19 cellular contexts compared by ENCODE assay signal in the genomic region with DNA sequence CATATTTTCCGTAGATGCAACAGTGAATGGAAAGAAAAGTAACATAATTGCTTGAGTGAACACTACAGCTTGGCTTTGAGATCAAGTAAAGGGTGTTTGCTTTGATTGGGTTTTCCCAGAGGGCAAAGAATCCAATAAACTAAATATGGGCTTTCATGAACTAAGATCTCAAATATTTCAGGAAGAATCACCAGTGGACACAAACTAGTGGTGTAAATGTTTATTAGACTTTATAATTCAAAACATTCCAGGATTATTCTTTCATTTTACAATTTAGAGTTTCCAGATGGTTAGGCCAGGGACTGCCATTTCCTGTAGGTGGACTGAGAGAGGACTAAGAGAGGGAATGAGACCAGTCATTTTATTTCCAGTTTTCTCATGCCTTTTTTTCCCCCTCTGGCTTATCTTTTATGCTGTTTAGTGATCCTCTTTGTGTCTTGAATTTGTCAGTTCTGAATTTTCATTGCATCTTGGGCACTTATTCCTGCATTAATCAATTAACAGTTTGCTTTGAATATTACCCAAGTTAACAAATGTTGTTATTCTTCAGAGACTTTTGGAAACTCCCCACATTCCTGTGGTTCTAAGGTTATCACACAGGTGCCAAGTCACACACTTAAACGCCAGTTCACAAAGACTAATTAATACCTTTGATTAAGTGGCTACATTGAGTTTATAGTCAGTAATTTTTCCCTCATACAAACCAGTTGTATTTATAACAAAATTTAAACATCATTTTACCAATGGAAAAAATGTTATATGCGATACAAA. TPM values are rescaled to one million over a fixed set of nuclear protein-coding genes. Genes with fewer than 3 reads are reported as not detected.
DNase-seq lines count a peak whose midpoint lies in the region; ATAC-seq and TF ChIP-seq lines count a peak whose summit lies in the region.
"Had no signal": no experiment of that assay in that cellular context is flagged by ENCODE, and none has a peak within 500 bp of the region (broad histone marks: within the 10 kb centered on the region; RNA-seq: fewer than 3 reads in every experiment).

No MANE protein-coding gene starts in this region.

- ATAC-seq in stimulated activated naive CD8-positive, alpha-beta T cell treated with anti-CD3 and anti-CD28 coated beads, Interleukin-15, Interleukin-2, amounts not matched to agents 100 U/mL and 50 U/mL, for 24 hours = no peak
- ATAC-seq in activated T-helper 17 cell treated with anti-CD3 and anti-CD28 coated beads, Interleukin-2, amount 50 U/mL, for 72 hours (replicated peaks) = no peak
- no peak for ATAC-seq in aorta (ENCODE audit: low FRiP score)
- ATAC-seq: natural killer cell, upper lobe of right lung had no signal

- DNase-seq in stimulated activated naive CD8-positive, alpha-beta T cell treated with anti-CD3 and anti-CD28 coated beads, Interleukin-15, Interleukin-2, amounts not matched to agents 100 U/mL and 50 U/mL, for 24 hours = no peak
- DNase-seq in fibroblast of villous mesenchyme (ENCODE audit: low read depth) = peak; percentile 46
- no peak for DNase-seq in GM13977 (ENCODE audit: low spot score)
- DNase-seq in stimulated activated naive CD4-positive, alpha-beta T cell (lab: John Stamatoyannopoulos, UW) = no peak
- no peak for DNase-seq in effector CD8-positive, alpha-beta T cell (lab: John Stamatoyannopoulos, UW)
- DNase-seq in aorta = no peak
- DNase-seq: ACHN; activated CD4-positive, CD25-positive, alpha-beta regulatory T cell treated with anti-CD3 and anti-CD28 coated beads, Interleukin-2, amount 50 U/mL, for 72 hours; colonic mucosa; erythroblast; mesendoderm; natural killer cell; NCI-H1694; NCI-H446 treated with DMSO at 0.1 percent for 48 hours; SHP77 treated with DMSO at 0.1 percent for 48 hours; spleen; upper lobe of right lung had no signal

- H3K36me3 ChIP-seq in aorta (ENCODE audit: control insufficient read depth in 1 of 2, insufficient read depth in 2 of 2, low read length in 1 of 2) = no peaks in the 10 kb centered on the region
- H3K36me3 ChIP-seq: colonic mucosa had no signal

- H3K27me3 ChIP-seq in aorta (ENCODE audit: control insufficient read depth in 1 of 2, insufficient read depth in 2 of 2, low read length in 1 of 2) = no peaks in the 10 kb centered on the region
- H3K27me3 ChIP-seq: colonic mucosa, spleen, upper lobe of right lung had no signal

- H3K4me1 Mint-ChIP-seq in stimulated activated naive CD8-positive, alpha-beta T cell treated with anti-CD3 and anti-CD28 coated beads, Interleukin-15, Interleukin-2, amounts not matched to agents 100 ng/mL and 50 ng/mL, for 24 hours (ENCODE audit: low read depth) = peaks cover 42% of the 10 kb centered on the region
- peaks cover 24% of the 10 kb centered on the region for H3K4me1 Mint-ChIP-seq in activated T-helper 17 cell treated with anti-CD3 and anti-CD28 coated beads, Interleukin-2, amount 50 U/mL, for 72 hours

- in situ Hi-C loops in GM13977 (cut with MboI; ENCODE audit: low pct_unique_long_range_greater_than_20kb, low sequenced_read_pairs, unreplicated experiment) = loop anchor here (10.0 kb wide), 1 partner anchor 96 kb away; no protein-coding TSS in a partner anchor

- no peak overlapping the region for H3K27ac ChIP-seq in aorta (ENCODE audit: low read depth in 1 of 2, low read length in 2 of 2)
- H3K27ac ChIP-seq: colonic mucosa, upper lobe of right lung had no signal

- WGBS in aorta, 2 donors = 88 to 90% methylated on average over 3 of the region's 3 CpGs

- TF ChIP-seq CTCF in fibroblast of villous mesenchyme (IDR thresholded peaks at IDR 0.05; ENCODE audit: insufficient read depth, low read depth, low read length) (no peak), GM13977 (IDR thresholded peaks at IDR 0.05; ENCODE audit: extremely low read depth, insufficient read depth, missing control alignments) (no peak)

- intact Hi-C loops in aorta (cut with DNase I) = no loop called here

- no peaks in the 10 kb centered on the region for H3K9me3 ChIP-seq in aorta (ENCODE audit: control insufficient read depth, low read length)
- H3K9me3 ChIP-seq: colonic mucosa, spleen, upper lobe of right lung had no signal

- peak overlapping the region; percentile 66 for H3K27ac Mint-ChIP-seq in stimulated activated naive CD8-positive, alpha-beta T cell treated with anti-CD3 and anti-CD28 coated beads, Interleukin-15, Interleukin-2, amounts not matched to agents 100 ng/mL and 50 ng/mL, for 24 hours
- H3K27ac Mint-ChIP-seq in activated T-helper 17 cell treated with anti-CD3 and anti-CD28 coated beads, Interleukin-2, amount 50 U/mL, for 72 hours = peak overlapping the region; percentile 0
- H3K27ac Mint-ChIP-seq: natural killer cell had no signal

- no peaks in the 10 kb centered on the region for H3K4me1 ChIP-seq in aorta (ENCODE audit: control insufficient read depth in 1 of 2, insufficient read depth in 2 of 2, low read length in 2 of 2)
- H3K4me1 ChIP-seq: colonic mucosa, upper lobe of right lung had no signal

- no peaks in the 10 kb centered on the region for H3K9me3 Mint-ChIP-seq in stimulated activated naive CD8-positive, alpha-beta T cell treated with anti-CD3 and anti-CD28 coated beads, Interleukin-15, Interleukin-2, amounts not matched to agents 100 ng/mL and 50 ng/mL, for 24 hours
- no peaks in the 10 kb centered on the region for H3K9me3 Mint-ChIP-seq in activated T-helper 17 cell treated with anti-CD3 and anti-CD28 coated beads, Interleukin-2, amount 50 U/mL, for 72 hours
- H3K9me3 Mint-ChIP-seq: natural killer cell had no signal

- peaks cover 54% of the 10 kb centered on the region for H3K36me3 Mint-ChIP-seq in stimulated activated naive CD8-positive, alpha-beta T cell treated with anti-CD3 and anti-CD28 coated beads, Interleukin-15, Interleukin-2, amounts not matched to agents 100 ng/mL and 50 ng/mL, for 24 hours (ENCODE audit: low read depth)
- H3K36me3 Mint-ChIP-seq in activated T-helper 17 cell treated with anti-CD3 and anti-CD28 coated beads, Interleukin-2, amount 50 U/mL, for 72 hours (ENCODE audit: low read depth) = peaks cover 50% of the 10 kb centered on the region
- H3K36me3 Mint-ChIP-seq: natural killer cell had no signal

- H3K27me3 Mint-ChIP-seq in stimulated activated naive CD8-positive, alpha-beta T cell treated with anti-CD3 and anti-CD28 coated beads, Interleukin-15, Interleukin-2, amounts not matched to agents 100 ng/mL and 50 ng/mL, for 24 hours = no peaks in the 10 kb centered on the region
- no peaks in the 10 kb centered on the region for H3K27me3 Mint-ChIP-seq in activated T-helper 17 cell treated with anti-CD3 and anti-CD28 coated beads, Interleukin-2, amount 50 U/mL, for 72 hours

- H3K4me3 Mint-ChIP-seq in stimulated activated naive CD8-positive, alpha-beta T cell treated with anti-CD3 and anti-CD28 coated beads, Interleukin-15, Interleukin-2, amounts not matched to agents 100 ng/mL and 50 ng/mL, for 24 hours = peak overlapping the region; percentile 2
- H3K4me3 Mint-ChIP-seq in activated T-helper 17 cell treated with anti-CD3 and anti-CD28 coated beads, Interleukin-2, amount 50 U/mL, for 72 hours = peak overlapping the region; percentile 1
- H3K4me3 Mint-ChIP-seq: natural killer cell had no signal

- H3K4me3 ChIP-seq in fibroblast of villous mesenchyme (ENCODE audit: low read depth, low read length) (no peak overlapping the region), aorta (ENCODE audit: low read length in 2 of 2) (no peak overlapping the region)
- H3K4me3 ChIP-seq: colonic mucosa, upper lobe of right lung had no signal

RNA-seq across cellular contexts. Expression of gene CISD1, which starts 12.2 kb away (rescaled TPM):
- 10 to 100 TPM; 39.9 to 74.0 TPM for total RNA-seq in activated T-helper 17 cell treated with anti-CD3 and anti-CD28 coated beads, Interleukin-2, amount 50 U/mL, for 72 hours
- 28.3 and 38.0 TPM in 2 replicates for total RNA-seq in fibroblast of villous mesenchyme
- 10 to 100 TPM; 28.8 to 30.7 TPM for total RNA-seq in aorta
- polyA plus RNA-seq in aorta = 10 to 100 TPM; 33.7 to 47.7 TPM

RNA-seq across cellular contexts. Expression of gene IPMK, which starts 13.5 kb away (rescaled TPM):
- total RNA-seq in activated T-helper 17 cell treated with anti-CD3 and anti-CD28 coated beads, Interleukin-2, amount 50 U/mL, for 72 hours = 10 to 100 TPM; 10.6 to 26.4 TPM
- total RNA-seq in fibroblast of villous mesenchyme (4.5 and 7.8 TPM in 2 replicates), aorta (1 to 10 TPM; 4.5 to 8.1 TPM)
- polyA plus RNA-seq in aorta = 1 to 10 TPM in 1 of 2 donors, under 1 TPM in 1; 0.87 to 2.9 TPM

RNA-seq across cellular contexts. Expression of gene UBE2D1, which starts 53.6 kb away (rescaled TPM):
- 10 to 100 TPM; 10.2 to 13.9 TPM for total RNA-seq in activated T-helper 17 cell treated with anti-CD3 and anti-CD28 coated beads, Interleukin-2, amount 50 U/mL, for 72 hours
- total RNA-seq in fibroblast of villous mesenchyme (12.9 and 27.6 TPM in 2 replicates), aorta (10 to 100 TPM; 15.6 to 17.8 TPM)
- polyA plus RNA-seq in aorta = 10 to 100 TPM; 10.6 to 10.9 TPM
